In genomic region chr1:222266223-222267215, GRCh38 we compare ENCODE assay signal across 1 cellular context.
TF ChIP-seq lines count a peak whose summit lies in the region.

No MANE protein-coding gene starts in this region.

TF ChIP-seq in H1, 55 proteins besides CTCF, POLR2A, EP300 and RAD21:
- TF ChIP-seq MAX (IDR thresholded peaks at IDR 0.05) (0 out of 2 replicates have a peak, but pooled peaks have one; percentile 6), KDM5A (IDR thresholded peaks at IDR 0.05; ENCODE audit: low read length) (no peak)
- TF ChIP-seq, protein P1, sequence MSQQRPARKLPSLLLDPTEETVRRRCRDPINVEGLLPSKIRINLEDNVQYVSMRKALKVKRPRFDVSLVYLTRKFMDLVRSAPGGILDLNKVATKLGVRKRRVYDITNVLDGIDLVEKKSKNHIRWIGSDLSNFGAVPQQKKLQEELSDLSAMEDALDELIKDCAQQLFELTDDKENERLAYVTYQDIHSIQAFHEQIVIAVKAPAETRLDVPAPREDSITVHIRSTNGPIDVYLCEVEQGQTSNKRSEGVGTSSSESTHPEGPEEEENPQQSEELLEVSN (IDR thresholded peaks at IDR 0.05), result peak; percentile 61; the same call in 1 of the 2 replicates
TF ChIP-seq in H1: peak in this region for 2.
